1 cellular context compared by ENCODE assay signal in genomic region chr14:24338843-24339242, GRCh38.
TF ChIP-seq lines count a peak whose summit lies in the region.

No MANE protein-coding gene starts in this region.

TF ChIP-seq in WTC11, 78 proteins besides CTCF, POLR2A, EP300 and RAD21 (continued from another document):
- no peak for TF ChIP-seq PRDM15 (CRISPR knock-in tag; IDR thresholded peaks at IDR 0.05)
- TF ChIP-seq CREB1 (CRISPR knock-in tag; IDR thresholded peaks at IDR 0.05): no peak
- no peak for TF ChIP-seq NFYB (CRISPR knock-in tag; conservative IDR thresholded peaks at IDR 0.05; ENCODE audit: low read depth)
- no peak for TF ChIP-seq ARID4B (CRISPR knock-in tag; IDR thresholded peaks at IDR 0.05; ENCODE audit: borderline replicate concordance)
